3 cellular contexts compared by ENCODE assay signal in genomic region chr6:63164047-63164803, GRCh38. TPM values are rescaled to one million over a fixed set of nuclear protein-coding genes. Genes with fewer than 3 reads are reported as not detected.
"Had no signal": no experiment of that assay in that cellular context is flagged by ENCODE, and none has a peak within 500 bp of the region (broad histone marks: within the 10 kb centered on the region; RNA-seq: fewer than 3 reads in every experiment).

No MANE protein-coding gene starts in this region.

RNA-seq across cellular contexts. Expression of gene FKBP1C, which starts 47.0 kb away (rescaled TPM):
- total RNA-seq: activated B cell treated with CpG ODN at 0.5 μM for 24 hours, T-helper 17 cell, WTC11 had no signal
